In the genomic region with DNA sequence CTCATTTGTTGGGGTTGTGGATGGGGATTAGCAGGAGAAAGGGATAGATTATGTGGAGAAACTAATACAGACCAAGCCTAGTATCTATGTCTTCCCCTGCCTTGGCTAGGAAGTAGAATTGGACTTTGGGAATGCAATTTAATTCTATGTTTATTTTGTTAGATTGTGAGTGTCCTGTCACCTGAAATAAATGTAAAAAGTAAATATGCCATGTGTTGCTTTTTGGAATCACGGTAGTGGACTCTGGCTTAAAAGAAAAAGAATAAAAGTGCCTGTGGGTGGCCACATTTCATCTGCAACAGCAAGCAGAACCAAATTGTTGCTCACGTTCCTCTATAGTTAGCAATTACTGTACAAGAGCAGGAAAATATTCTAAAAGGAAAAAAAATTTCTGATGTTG, we compare ENCODE assay signal across 2 cellular contexts.
TF ChIP-seq lines count a peak whose summit lies in the region.

No MANE protein-coding gene starts in this region.

TF ChIP-seq in A549, 52 proteins besides CTCF, POLR2A, EP300 and RAD21 (continued from another document):
- TF ChIP-seq HMGXB4 (CRISPR knock-in tag; IDR thresholded peaks at IDR 0.05; ENCODE audit: borderline replicate concordance) (no peak), CHD4 (IDR thresholded peaks at IDR 0.05; ENCODE audit: borderline replicate concordance) (no peak), HES2 (IDR thresholded peaks at IDR 0.05) (no peak), CBX8 (IDR thresholded peaks at IDR 0.05) (no peak)
TF ChIP-seq in A549: peak in this region for 0.

TF ChIP-seq in WTC11, 78 proteins besides CTCF, POLR2A, EP300 and RAD21 (continued from another document):
- no peak for TF ChIP-seq ZNF317 (CRISPR knock-in tag; IDR thresholded peaks at IDR 0.05; ENCODE audit: borderline replicate concordance, low read depth)
- TF ChIP-seq, protein P1, sequence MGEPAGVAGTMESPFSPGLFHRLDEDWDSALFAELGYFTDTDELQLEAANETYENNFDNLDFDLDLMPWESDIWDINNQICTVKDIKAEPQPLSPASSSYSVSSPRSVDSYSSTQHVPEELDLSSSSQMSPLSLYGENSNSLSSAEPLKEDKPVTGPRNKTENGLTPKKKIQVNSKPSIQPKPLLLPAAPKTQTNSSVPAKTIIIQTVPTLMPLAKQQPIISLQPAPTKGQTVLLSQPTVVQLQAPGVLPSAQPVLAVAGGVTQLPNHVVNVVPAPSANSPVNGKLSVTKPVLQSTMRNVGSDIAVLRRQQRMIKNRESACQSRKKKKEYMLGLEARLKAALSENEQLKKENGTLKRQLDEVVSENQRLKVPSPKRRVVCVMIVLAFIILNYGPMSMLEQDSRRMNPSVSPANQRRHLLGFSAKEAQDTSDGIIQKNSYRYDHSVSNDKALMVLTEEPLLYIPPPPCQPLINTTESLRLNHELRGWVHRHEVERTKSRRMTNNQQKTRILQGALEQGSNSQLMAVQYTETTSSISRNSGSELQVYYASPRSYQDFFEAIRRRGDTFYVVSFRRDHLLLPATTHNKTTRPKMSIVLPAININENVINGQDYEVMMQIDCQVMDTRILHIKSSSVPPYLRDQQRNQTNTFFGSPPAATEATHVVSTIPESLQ (CRISPR knock-in tag; IDR thresholded peaks at IDR 0.05): no peak
- TF ChIP-seq ZNF425 (CRISPR knock-in tag; conservative IDR thresholded peaks at IDR 0.05): no peak
- TF ChIP-seq GTF2I (CRISPR knock-in tag; conservative IDR thresholded peaks at IDR 0.05): no peak
- no peak for TF ChIP-seq ZNF121 (CRISPR knock-in tag; IDR thresholded peaks at IDR 0.05)
- TF ChIP-seq ESRRA (CRISPR knock-in tag; IDR thresholded peaks at IDR 0.05; ENCODE audit: borderline replicate concordance): no peak
- TF ChIP-seq GABPB1 (CRISPR knock-in tag; IDR thresholded peaks at IDR 0.05): no peak
- no peak for TF ChIP-seq MAX (CRISPR knock-in tag; IDR thresholded peaks at IDR 0.05)
- no peak for TF ChIP-seq ATF1 (CRISPR knock-in tag; IDR thresholded peaks at IDR 0.05)
- TF ChIP-seq NR2C2 (CRISPR knock-in tag; IDR thresholded peaks at IDR 0.05): no peak
- TF ChIP-seq HMGA2 (CRISPR knock-in tag; IDR thresholded peaks at IDR 0.05): no peak
